In the genomic region with DNA sequence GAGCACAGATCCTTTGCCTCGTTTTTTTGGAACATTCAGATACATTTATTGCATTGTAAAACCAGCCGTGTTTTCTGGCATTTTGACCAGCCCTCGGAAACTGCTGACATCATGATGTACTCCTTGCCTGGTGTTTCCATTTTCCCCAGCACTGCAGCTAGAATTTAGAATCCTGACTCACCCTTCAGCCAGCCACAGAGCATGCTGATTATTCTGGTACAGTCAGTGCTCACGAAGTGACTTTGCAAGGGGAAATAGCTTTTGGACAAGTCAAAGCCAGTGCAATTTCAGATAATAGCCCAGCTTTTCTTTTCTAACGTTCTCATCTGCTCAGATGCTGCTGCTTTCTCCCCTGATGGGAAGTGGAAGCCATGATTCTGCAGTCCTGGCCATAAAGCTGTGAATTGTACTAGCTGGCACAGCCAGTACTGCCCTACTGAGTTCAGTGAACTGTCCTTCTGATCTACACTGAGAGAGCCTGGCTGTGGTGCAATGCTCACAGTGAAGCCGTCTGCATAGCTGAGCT, we compare ENCODE assay signal across 8 cellular contexts. TPM values are rescaled to one million over a fixed set of nuclear protein-coding genes. Genes with fewer than 3 reads are reported as not detected.
DNase-seq lines count a peak whose midpoint lies in the region; ATAC-seq, FAIRE-seq and TF ChIP-seq lines count a peak whose summit lies in the region.

No MANE protein-coding gene starts in this region.

- CTCF ChIA-PET in A549 (lab: Yijun Ruan, JAX) = interaction anchor here (0.7 to 3.1 kb wide), 6 partner anchors 9 to 50 kb away, joined by 3 to 27 read pairs (median 4); a partner anchor contains a TSS

- FAIRE-seq in A549 (lab: Jason Lieb, UNC) = no peak

- H3K27ac ChIP-seq in A549 = peak overlapping the region; percentile 77 to 88
- peak overlapping the region; percentile 78 for H3K27ac ChIP-seq in brain microvascular endothelial cell
- H3K27ac ChIP-seq in layer of hippocampus (ENCODE audit: low read depth, low read length) = peak overlapping the region; percentile 71
- H3K27ac ChIP-seq in suprapubic skin = peak overlapping the region; percentile 81

- peak in 1 of 2 experiments; percentile 55 for DNase-seq in A549 (ENCODE audit: low read depth in 1 of 2, low spot score in 1 of 2)
- peak; percentile 93 for DNase-seq in LHCN-M2 (ENCODE audit: low read depth)
- peak; percentile 95 for DNase-seq in brain microvascular endothelial cell
- no peak for DNase-seq in suprapubic skin (ENCODE audit: low spot score in 2 of 2)
- no peak for DNase-seq in iPS-NIHi7 (ENCODE audit: extremely low spot score)

- POLR2A ChIA-PET in A549 (lab: Yijun Ruan, JAX) = interaction anchor here (0.7 to 2.5 kb wide), 8 partner anchors 12 to 50 kb away, joined by 3 to 13 read pairs (median 7); a partner anchor contains a TSS

- H3K36me3 ChIP-seq in brain microvascular endothelial cell (replicated peaks) (no peaks in the 10 kb centered on the region), suprapubic skin (no peaks in the 10 kb centered on the region)

- no peak overlapping the region for H3K4me3 ChIP-seq in A549
- H3K4me3 ChIP-seq in brain microvascular endothelial cell (ENCODE audit: low read depth, low read length) = peak overlapping the region; percentile 26
- no peak overlapping the region for H3K4me3 ChIP-seq in suprapubic skin

- no peak for TF ChIP-seq RAD21 in A549 (conservative IDR thresholded peaks at IDR 0.05 in 1 of 2, IDR thresholded peaks at IDR 0.05 in 1 of 2)

- no peaks in the 10 kb centered on the region for H3K27me3 ChIP-seq in brain microvascular endothelial cell (replicated peaks)
- H3K27me3 ChIP-seq in layer of hippocampus (ENCODE audit: control insufficient read depth, insufficient read depth, low read length) = no peaks in the 10 kb centered on the region
- H3K27me3 ChIP-seq in suprapubic skin = no peaks in the 10 kb centered on the region

- peak overlapping the region; percentile 68 for H3K4me2 ChIP-seq in A549

- TF ChIP-seq CTCF in A549 (IDR thresholded peaks at IDR 0.05) (no peak), brain microvascular endothelial cell (IDR thresholded peaks at IDR 0.05; ENCODE audit: low read depth, low read length, missing control alignments) (no peak), suprapubic skin (IDR thresholded peaks at IDR 0.05) (no peak)

- H3K4me1 ChIP-seq in A549 (peaks cover 29% of the 10 kb centered on the region), suprapubic skin (peaks cover 34% of the 10 kb centered on the region)

- no peaks in the 10 kb centered on the region for H3K9me3 ChIP-seq in A549
- no peaks in the 10 kb centered on the region for H3K9me3 ChIP-seq in suprapubic skin

- no peak for TF ChIP-seq POLR2A in A549 (IDR thresholded peaks at IDR 0.05; ENCODE audit: low read length)
- TF ChIP-seq POLR2A in suprapubic skin (IDR thresholded peaks at IDR 0.05) = no peak

- in situ Hi-C loops in brain microvascular endothelial cell (cut with HindIII; ENCODE audit: low pct_ligation_motif_present, low sequenced_read_pairs) = no loop called here

- ATAC-seq in A549 (peak; percentile 96 to 98), GM21360 (IDR thresholded peaks at IDR 0.05; ENCODE audit: unreplicated experiment) (no peak), GM19463 (IDR thresholded peaks at IDR 0.05; ENCODE audit: unreplicated experiment) (no peak)

- 8% methylated on average over 6 of the region's 6 CpGs for WGBS in A549 (ENCODE audit: missing lambda C conversion rate)
- WGBS in suprapubic skin = 13% methylated on average over 6 of the region's 6 CpGs

- TF ChIP-seq EP300 in A549 (IDR thresholded peaks at IDR 0.05) (no peak), suprapubic skin (IDR thresholded peaks at IDR 0.05) (no peak)

TF ChIP-seq in A549, 52 proteins besides CTCF, POLR2A, EP300 and RAD21:
- TF ChIP-seq MYC (IDR thresholded peaks at IDR 0.05; ENCODE audit: borderline replicate concordance, low read length) (no peak), BHLHE40 (IDR thresholded peaks at IDR 0.05; ENCODE audit: low read depth, low read length) (no peak), FOSL2 (IDR thresholded peaks at IDR 0.05) (no peak), FOSL2 (CRISPR knock-in tag; IDR thresholded peaks at IDR 0.05) (peak; percentile 46), KDM1A (IDR thresholded peaks at IDR 0.05; ENCODE audit: low read depth) (no peak), MAFK (IDR thresholded peaks at IDR 0.05; ENCODE audit: partially characterized antibody) (peak; percentile 95)
- TF ChIP-seq, protein P1, sequence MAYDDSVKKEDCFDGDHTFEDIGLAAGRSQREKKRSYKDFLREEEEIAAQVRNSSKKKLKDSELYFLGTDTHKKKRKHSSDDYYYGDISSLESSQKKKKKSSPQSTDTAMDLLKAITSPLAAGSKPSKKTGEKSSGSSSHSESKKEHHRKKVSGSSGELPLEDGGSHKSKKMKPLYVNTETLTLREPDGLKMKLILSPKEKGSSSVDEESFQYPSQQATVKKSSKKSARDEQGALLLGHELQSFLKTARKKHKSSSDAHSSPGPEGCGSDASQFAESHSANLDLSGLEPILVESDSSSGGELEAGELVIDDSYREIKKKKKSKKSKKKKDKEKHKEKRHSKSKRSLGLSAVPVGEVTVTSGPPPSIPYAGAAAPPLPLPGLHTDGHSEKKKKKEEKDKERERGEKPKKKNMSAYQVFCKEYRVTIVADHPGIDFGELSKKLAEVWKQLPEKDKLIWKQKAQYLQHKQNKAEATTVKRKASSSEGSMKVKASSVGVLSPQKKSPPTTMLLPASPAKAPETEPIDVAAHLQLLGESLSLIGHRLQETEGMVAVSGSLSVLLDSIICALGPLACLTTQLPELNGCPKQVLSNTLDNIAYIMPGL (CRISPR knock-in tag; IDR thresholded peaks at IDR 0.05; ENCODE audit: borderline replicate concordance) = no peak
- TF ChIP-seq, protein P2, sequence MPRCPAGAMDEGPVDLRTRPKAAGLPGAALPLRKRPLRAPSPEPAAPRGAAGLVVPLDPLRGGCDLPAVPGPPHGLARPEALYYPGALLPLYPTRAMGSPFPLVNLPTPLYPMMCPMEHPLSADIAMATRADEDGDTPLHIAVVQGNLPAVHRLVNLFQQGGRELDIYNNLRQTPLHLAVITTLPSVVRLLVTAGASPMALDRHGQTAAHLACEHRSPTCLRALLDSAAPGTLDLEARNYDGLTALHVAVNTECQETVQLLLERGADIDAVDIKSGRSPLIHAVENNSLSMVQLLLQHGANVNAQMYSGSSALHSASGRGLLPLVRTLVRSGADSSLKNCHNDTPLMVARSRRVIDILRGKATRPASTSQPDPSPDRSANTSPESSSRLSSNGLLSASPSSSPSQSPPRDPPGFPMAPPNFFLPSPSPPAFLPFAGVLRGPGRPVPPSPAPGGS (IDR thresholded peaks at IDR 0.05) = no peak
- TF ChIP-seq, protein P3, sequence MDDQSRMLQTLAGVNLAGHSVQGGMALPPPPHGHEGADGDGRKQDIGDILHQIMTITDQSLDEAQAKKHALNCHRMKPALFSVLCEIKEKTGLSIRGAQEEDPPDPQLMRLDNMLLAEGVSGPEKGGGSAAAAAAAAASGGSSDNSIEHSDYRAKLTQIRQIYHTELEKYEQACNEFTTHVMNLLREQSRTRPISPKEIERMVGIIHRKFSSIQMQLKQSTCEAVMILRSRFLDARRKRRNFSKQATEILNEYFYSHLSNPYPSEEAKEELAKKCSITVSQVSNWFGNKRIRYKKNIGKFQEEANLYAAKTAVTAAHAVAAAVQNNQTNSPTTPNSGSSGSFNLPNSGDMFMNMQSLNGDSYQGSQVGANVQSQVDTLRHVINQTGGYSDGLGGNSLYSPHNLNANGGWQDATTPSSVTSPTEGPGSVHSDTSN (IDR thresholded peaks at IDR 0.05) = no peak
- TF ChIP-seq, protein P4, sequence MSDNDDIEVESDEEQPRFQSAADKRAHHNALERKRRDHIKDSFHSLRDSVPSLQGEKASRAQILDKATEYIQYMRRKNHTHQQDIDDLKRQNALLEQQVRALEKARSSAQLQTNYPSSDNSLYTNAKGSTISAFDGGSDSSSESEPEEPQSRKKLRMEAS (IDR thresholded peaks at IDR 0.05) = peak; percentile 67
TF ChIP-seq in A549: peak in this region for 3.

RNA-seq across cellular contexts. Expression of a gene that starts 12.1 kb away (rescaled TPM):
- polyA plus RNA-seq in A549 (2011; rRNA removed) (309 and 365 TPM in 2 replicates), A549 (2017; fragmentation: RNase III; extraction: RNeasy Plus Mini Kit Qiagen cat#74134 plus additional on column Dnase treatment) (304 to 324 TPM (median 312 TPM) in 3 replicates)
- 217 TPM in 2 replicates for polyA plus RNA-seq in A549 (2012; cell fraction: cytosol; rRNA removed)
- polyA plus RNA-seq in A549 (2012; cell fraction: nucleus; rRNA removed) = 88.8 and 136 TPM in 2 replicates
- polyA minus RNA-seq in A549 (2011; rRNA and poly(A)+ RNA removed) = 143 and 152 TPM in 2 replicates
- total RNA-seq in LHCN-M2 (2014; rRNA removed) (370 and 371 TPM in 2 replicates), suprapubic skin (100 to 1,000 TPM; 361 to 504 (median 408) TPM)
- polyA plus RNA-seq in LHCN-M2 (2012) = 175 TPM

RNA-seq across cellular contexts. Expression of a gene that starts 34.9 kb away (rescaled TPM):
- polyA plus RNA-seq in A549 (2011; rRNA removed) = 21.3 and 27.6 TPM in 2 replicates
- polyA plus RNA-seq in A549 (2012; cell fraction: cytosol; rRNA removed) = 16.9 and 19.1 TPM in 2 replicates
- polyA plus RNA-seq in A549 (2012; cell fraction: nucleus; rRNA removed) = 9.9 and 11.4 TPM in 2 replicates
- polyA plus RNA-seq in A549 (2017; fragmentation: RNase III; extraction: RNeasy Plus Mini Kit Qiagen cat#74134 plus additional on column Dnase treatment) = 21.4 to 24.1 TPM (median 23.2 TPM) in 3 replicates
- polyA minus RNA-seq in A549 (2011; rRNA and poly(A)+ RNA removed) = 8.3 and 12.7 TPM in 2 replicates
- 26.9 TPM in 2 replicates for total RNA-seq in LHCN-M2 (2014; rRNA removed)
- polyA plus RNA-seq in LHCN-M2 (2012) = 26.8 TPM
- total RNA-seq in suprapubic skin = 10 to 100 TPM in 3 of 4 donors, 1 to 10 TPM in 1; 6.3 to 18.2 (median 16.3) TPM

RNA-seq across cellular contexts. Expression of a gene that starts 53.6 kb away (rescaled TPM):
- polyA plus RNA-seq in A549 (2011; rRNA removed) = 86.5 and 90.2 TPM in 2 replicates
- 40.8 and 42.1 TPM in 2 replicates for polyA plus RNA-seq in A549 (2012; cell fraction: cytosol; rRNA removed)
- polyA plus RNA-seq in A549 (2012; cell fraction: nucleus; rRNA removed) = 64.5 and 70.3 TPM in 2 replicates
- polyA plus RNA-seq in A549 (2017; fragmentation: RNase III; extraction: RNeasy Plus Mini Kit Qiagen cat#74134 plus additional on column Dnase treatment) = 72.2 to 90.0 TPM (median 80.6 TPM) in 3 replicates
- 183 and 220 TPM in 2 replicates for polyA minus RNA-seq in A549 (2011; rRNA and poly(A)+ RNA removed)
- total RNA-seq in LHCN-M2 (2014; rRNA removed) = 192 TPM in 2 replicates
- 210 TPM for polyA plus RNA-seq in LHCN-M2 (2012)
- total RNA-seq in suprapubic skin = 10 to 100 TPM; 77.1 to 95.3 (median 88.6) TPM

Comparison
In these comparisons a context has a peak if more than half of its experiments do, and no peak if none do; other contexts are left out.
1. ATAC-seq: peak in A549 (2 of 2); none in GM21360 (single experiment) and GM19463 (single experiment).
2. DNase-seq: peak in LHCN-M2 (single experiment) and brain microvascular endothelial cell (single experiment); none in suprapubic skin (0 of 2) and iPS-NIHi7 (single experiment).
3. Peak in every context shown above with its lines, with median percentiles within 50 percentile points of each other: H3K27ac ChIP-seq.